15 cellular contexts compared by ENCODE assay signal in genomic region chr19:33219261-33219812, GRCh38. TPM values are rescaled to one million over a fixed set of nuclear protein-coding genes. Genes with fewer than 3 reads are reported as not detected.
DNase-seq lines count a peak whose midpoint lies in the region; FAIRE-seq and TF ChIP-seq lines count a peak whose summit lies in the region.
"Had no signal": no experiment of that assay in that cellular context is flagged by ENCODE, and none has a peak within 500 bp of the region (broad histone marks: within the 10 kb centered on the region; RNA-seq: fewer than 3 reads in every experiment).

No MANE protein-coding gene starts in this region.

- DNase-seq in BE2C = no peak
- peak; percentile 91 for DNase-seq in H54 (ENCODE audit: insufficient read length, low spot score)
- DNase-seq in SW480 (ENCODE audit: low spot score) = peak; percentile 49
- peak; percentile 68 for DNase-seq in iPS-NIHi11 (ENCODE audit: low spot score)
- no peak for DNase-seq in ureter (ENCODE audit: low spot score)
- no peak for DNase-seq in NCI-H1105 treated with DMSO at 0.1 percent for 48 hours (lab: John Stamatoyannopoulos, UW)
- DNase-seq in NCI-H345 (lab: John Stamatoyannopoulos, UW) = no peak
- no peak for DNase-seq in DMS153 (lab: John Stamatoyannopoulos, UW)
- DNase-seq: activated CD4-positive, alpha-beta T cell treated with anti-CD3 and anti-CD28 coated beads for 36 hours; activated naive CD4-positive, alpha-beta T cell treated with Interleukin-2 at 50 U/mL for 16 hours; glutamatergic neuron; psoas muscle; SHP77 treated with DMSO at 0.1 percent for 48 hours had no signal

- no peaks in the 10 kb centered on the region for H3K36me3 ChIP-seq in BE2C

- no peak for FAIRE-seq in H54 (lab: Jason Lieb, UNC)
- FAIRE-seq: GM18507 had no signal

- no peak overlapping the region for H3K4me3 ChIP-seq in BE2C (ENCODE audit: low read depth, low read length)
- H3K4me3 ChIP-seq: psoas muscle had no signal

- no peaks in the 10 kb centered on the region for H3K9me3 ChIP-seq in BE2C
- H3K9me3 ChIP-seq: Caco-2, psoas muscle had no signal

- TF ChIP-seq CTCF in BE2C (IDR thresholded peaks at IDR 0.05; ENCODE audit: low read depth, low read length) = peak; percentile 50

- TF ChIP-seq POLR2A in H54 (IDR thresholded peaks at IDR 0.05; ENCODE audit: low read depth, low read length) = no peak

- H3K4me1 ChIP-seq in BE2C = no peaks in the 10 kb centered on the region
- H3K4me1 ChIP-seq: Caco-2, psoas muscle had no signal

- peaks cover 2% of the 10 kb centered on the region for H3K27me3 ChIP-seq in BE2C

RNA-seq across cellular contexts. Expression of gene SLC7A10, which starts 6.3 kb away (rescaled TPM):
- polyA plus RNA-seq in BE2C (2012; ENCODE audit: insufficient read depth, insufficient read length, low read depth) = not detected
- not detected for total RNA-seq in ureter
- total RNA-seq: activated CD4-positive, alpha-beta T cell treated with anti-CD3 and anti-CD28 coated beads for 36 hours; Caco-2 had no signal

RNA-seq across cellular contexts. Expression of gene LRP3, which starts 25.2 kb away (rescaled TPM):
- 152 TPM for polyA plus RNA-seq in BE2C (2012; ENCODE audit: insufficient read depth, insufficient read length, low read depth)
- 15.0 TPM for total RNA-seq in ureter

Comparison
In these comparisons a context has a peak if more than half of its experiments do, and no peak if none do; other contexts are left out.
1. DNase-seq: peak in H54 (single experiment), SW480 (single experiment) and iPS-NIHi11 (single experiment); none in BE2C (single experiment), ureter (single experiment), NCI-H1105 treated with DMSO at 0.1 percent for 48 hours (single experiment), NCI-H345 (single experiment) and DMS153 (single experiment).